31 cellular contexts compared by ENCODE assay signal in the genomic region with DNA sequence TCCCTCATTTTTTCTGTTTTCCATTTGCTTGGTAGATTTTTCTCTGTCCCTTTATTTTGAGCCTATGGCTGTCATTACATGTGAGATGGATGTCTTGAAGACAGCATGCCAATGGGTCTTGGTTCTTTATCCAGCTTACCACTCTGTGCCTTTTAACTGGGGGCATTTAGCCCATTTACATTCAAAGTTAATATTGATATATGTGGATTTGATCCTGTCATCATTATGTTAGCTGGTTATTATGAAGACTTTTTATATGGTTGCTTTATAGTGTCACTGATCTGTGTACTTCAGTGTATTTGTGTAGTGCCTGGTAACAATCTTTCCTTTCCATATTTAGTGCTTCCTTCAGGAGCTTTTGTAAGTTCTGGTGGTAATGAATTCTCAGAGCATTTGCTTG.
DNase-seq lines count a peak whose midpoint lies in the region; ATAC-seq and TF ChIP-seq lines count a peak whose summit lies in the region.
"Had no signal": no experiment of that assay in that cellular context is flagged by ENCODE, and none has a peak within 500 bp of the region (broad histone marks: within the 10 kb centered on the region; RNA-seq: fewer than 3 reads in every experiment).

No MANE protein-coding gene starts in this region.

- TF ChIP-seq CTCF in HEK293 (tag by site-specific recombination; IDR thresholded peaks at IDR 0.05), result no peak

- no peaks in the 10 kb centered on the region for H3K9me3 ChIP-seq in HEK293 (ENCODE audit: control insufficient read depth, insufficient read depth, low read depth, low read length)
- H3K9me3 ChIP-seq: BE2C had no signal

- no peak for ATAC-seq in activated CD4-positive, alpha-beta T cell treated with anti-CD3 and anti-CD28 coated beads for 36 hours
- ATAC-seq: A549; CD8-positive, alpha-beta T cell had no signal

- peaks cover 16% of the 10 kb centered on the region for H3K9me3 Mint-ChIP-seq in activated CD4-positive, alpha-beta T cell treated with anti-CD3 and anti-CD28 coated beads, Interleukin-2, amount 10 ng/mL, durations not matched to agents 24 days and 14 days
- H3K9me3 Mint-ChIP-seq in activated CD4-positive, alpha-beta T cell treated with anti-CD3 and anti-CD28 coated beads for 36 hours (ENCODE audit: low read depth), result peaks cover 15% of the 10 kb centered on the region

- no peaks in the 10 kb centered on the region; the same call in 1 of the 2 replicates for H3K4me1 ChIP-seq in HEK293 (ENCODE audit: control insufficient read depth, insufficient read depth, low read length)
- H3K4me1 ChIP-seq: A549, BLaER1, Caco-2 had no signal

- POLR2A ChIA-PET in activated CD4-positive, alpha-beta T cell treated with anti-CD3 and anti-CD28 coated beads for 36 hours (lab: Charles Lee), result no interaction called here
- POLR2A ChIA-PET in HEK293 (lab: Yijun Ruan, JAX), result no interaction called here

- H3K27ac ChIP-seq in HEK293 (ENCODE audit: extremely low read depth, low read depth, low read length), result no peak overlapping the region
- H3K27ac ChIP-seq: 22Rv1; A549; BLaER1; BLaER1 treated with 17β-estradiol and CSF1 and Interleukin-3, amounts not matched to agents 10 nM and 100 nM; C4-2B had no signal

- no peaks in the 10 kb centered on the region for H3K4me1 Mint-ChIP-seq in activated CD4-positive, alpha-beta T cell treated with anti-CD3 and anti-CD28 coated beads, Interleukin-2, amount 10 ng/mL, durations not matched to agents 24 days and 14 days
- no peaks in the 10 kb centered on the region for H3K4me1 Mint-ChIP-seq in activated CD4-positive, alpha-beta T cell treated with anti-CD3 and anti-CD28 coated beads for 36 hours
- H3K4me1 Mint-ChIP-seq: B cell; CD4-positive, alpha-beta memory T cell; CD8-positive, alpha-beta memory T cell had no signal

- H3K27me3 Mint-ChIP-seq in activated CD4-positive, alpha-beta T cell treated with anti-CD3 and anti-CD28 coated beads, Interleukin-2, amount 10 ng/mL, durations not matched to agents 24 days and 14 days, result peaks cover 25% of the 10 kb centered on the region
- H3K27me3 Mint-ChIP-seq in activated CD4-positive, alpha-beta T cell treated with anti-CD3 and anti-CD28 coated beads for 36 hours, result peaks cover 33% of the 10 kb centered on the region

- CTCF ChIA-PET in activated CD4-positive, alpha-beta T cell treated with anti-CD3 and anti-CD28 coated beads for 36 hours (lab: Charles Lee), result no interaction called here
- CTCF ChIA-PET in HEK293 (lab: Yijun Ruan, JAX), result no interaction called here

- no peak overlapping the region for H3K4me3 ChIP-seq in HEK293 (ENCODE audit: low read depth, low read length)
- H3K4me3 ChIP-seq: A549; BLaER1; BLaER1 treated with 17β-estradiol and CSF1 and Interleukin-3, amounts not matched to agents 10 nM and 100 nM had no signal

- intact Hi-C loops in activated CD4-positive, alpha-beta T cell treated with anti-CD3 and anti-CD28 coated beads, Interleukin-2, amount 10 ng/mL, durations not matched to agents 24 days and 14 days (cut with micrococcal nuclease), result no loop called here
- intact Hi-C loops in activated CD4-positive, alpha-beta T cell treated with anti-CD3 and anti-CD28 coated beads for 36 hours (cut with DNase I, micrococcal nuclease), result no loop called here

- H3K27ac Mint-ChIP-seq in activated CD4-positive, alpha-beta T cell treated with anti-CD3 and anti-CD28 coated beads, Interleukin-2, amount 10 ng/mL, durations not matched to agents 24 days and 14 days, result no peak overlapping the region
- no peak overlapping the region for H3K27ac Mint-ChIP-seq in activated CD4-positive, alpha-beta T cell treated with anti-CD3 and anti-CD28 coated beads for 36 hours
- H3K27ac Mint-ChIP-seq: B cell; CD14-positive monocyte; CD4-positive, alpha-beta memory T cell; CD4-positive, alpha-beta T cell; CD4-positive, CD25-positive, alpha-beta regulatory T cell; CD8-positive, alpha-beta memory T cell; CD8-positive, alpha-beta T cell had no signal

- H3K4me3 Mint-ChIP-seq in activated CD4-positive, alpha-beta T cell treated with anti-CD3 and anti-CD28 coated beads, Interleukin-2, amount 10 ng/mL, durations not matched to agents 24 days and 14 days, result no peak overlapping the region
- no peak overlapping the region for H3K4me3 Mint-ChIP-seq in activated CD4-positive, alpha-beta T cell treated with anti-CD3 and anti-CD28 coated beads for 36 hours
- H3K4me3 Mint-ChIP-seq: B cell; CD4-positive, alpha-beta memory T cell; CD4-positive, alpha-beta T cell; CD4-positive, CD25-positive, alpha-beta regulatory T cell; CD8-positive, alpha-beta memory T cell; CD8-positive, alpha-beta T cell had no signal

- H3K36me3 Mint-ChIP-seq in activated CD4-positive, alpha-beta T cell treated with anti-CD3 and anti-CD28 coated beads, Interleukin-2, amount 10 ng/mL, durations not matched to agents 24 days and 14 days (ENCODE audit: low read depth), result no peaks in the 10 kb centered on the region
- H3K36me3 Mint-ChIP-seq in activated CD4-positive, alpha-beta T cell treated with anti-CD3 and anti-CD28 coated beads for 36 hours (ENCODE audit: low read depth), result peaks cover 2% of the 10 kb centered on the region
- H3K36me3 Mint-ChIP-seq: CD14-positive monocyte; CD4-positive, alpha-beta memory T cell; CD4-positive, CD25-positive, alpha-beta regulatory T cell had no signal

- DNase-seq in activated CD4-positive, alpha-beta T cell treated with anti-CD3 and anti-CD28 coated beads, Interleukin-2, amount 10 ng/mL, durations not matched to agents 24 days and 14 days, result peak; percentile 7
- DNase-seq in activated CD4-positive, alpha-beta T cell treated with anti-CD3 and anti-CD28 coated beads for 36 hours, result no peak
- DNase-seq in SKM-1 treated with dmso at 0.1 percent for 144 hours (lab: John Stamatoyannopoulos, UW; ENCODE audit: unreplicated experiment), result no peak
- DNase-seq: 8988T; ACHN; AML-193; BE2C; C1 segment of cervical spinal cord; Caco-2; Calu3; CD4-positive, alpha-beta memory T cell; CD4-positive, alpha-beta T cell; CD4-positive, CD25-positive, alpha-beta regulatory T cell; CD8-positive, alpha-beta memory T cell; CD8-positive, alpha-beta T cell; COR-L47; DMS 273 treated with DMSO at 0.1 percent for 48 hours; DMS153; DMS53; DMS79; DMS79 treated with DMSO at 0.1 percent for 48 hours; DND-41; EL had no signal

- no peaks in the 10 kb centered on the region for H3K36me3 ChIP-seq in HEK293 (ENCODE audit: control insufficient read depth in 2 of 2, insufficient read depth in 1 of 2, low read length in 2 of 2)
- H3K36me3 ChIP-seq: BE2C; BLaER1; BLaER1 treated with 17β-estradiol and CSF1 and Interleukin-3, amounts not matched to agents 10 nM and 100 nM had no signal

TF ChIP-seq in HEK293, 187 proteins besides CTCF, POLR2A, EP300 and RAD21:
- TF ChIP-seq ZNF558 (tag by site-specific recombination; IDR thresholded peaks at IDR 0.05), result peak; percentile 94
- TF ChIP-seq ZNF184 (tag by site-specific recombination; IDR thresholded peaks at IDR 0.05), result no peak
- TF ChIP-seq ZNF350 (tag by site-specific recombination; IDR thresholded peaks at IDR 0.05), result no peak
- no peak for TF ChIP-seq ZNF777 (tag by site-specific recombination; IDR thresholded peaks at IDR 0.05; ENCODE audit: borderline replicate concordance)
- TF ChIP-seq ZNF747 (tag by site-specific recombination; IDR thresholded peaks at IDR 0.05), result no peak
- TF ChIP-seq ZNF521 (tag by site-specific recombination; IDR thresholded peaks at IDR 0.05), result no peak
- no peak for TF ChIP-seq ZNF155 (tag by site-specific recombination; IDR thresholded peaks at IDR 0.05)
- no peak for TF ChIP-seq INSM2 (tag by site-specific recombination; IDR thresholded peaks at IDR 0.05)
- TF ChIP-seq ZNF670 (tag by site-specific recombination; IDR thresholded peaks at IDR 0.05; ENCODE audit: low read depth), result no peak
